ENCODE assay signal across 10 cellular contexts in the genomic region with DNA sequence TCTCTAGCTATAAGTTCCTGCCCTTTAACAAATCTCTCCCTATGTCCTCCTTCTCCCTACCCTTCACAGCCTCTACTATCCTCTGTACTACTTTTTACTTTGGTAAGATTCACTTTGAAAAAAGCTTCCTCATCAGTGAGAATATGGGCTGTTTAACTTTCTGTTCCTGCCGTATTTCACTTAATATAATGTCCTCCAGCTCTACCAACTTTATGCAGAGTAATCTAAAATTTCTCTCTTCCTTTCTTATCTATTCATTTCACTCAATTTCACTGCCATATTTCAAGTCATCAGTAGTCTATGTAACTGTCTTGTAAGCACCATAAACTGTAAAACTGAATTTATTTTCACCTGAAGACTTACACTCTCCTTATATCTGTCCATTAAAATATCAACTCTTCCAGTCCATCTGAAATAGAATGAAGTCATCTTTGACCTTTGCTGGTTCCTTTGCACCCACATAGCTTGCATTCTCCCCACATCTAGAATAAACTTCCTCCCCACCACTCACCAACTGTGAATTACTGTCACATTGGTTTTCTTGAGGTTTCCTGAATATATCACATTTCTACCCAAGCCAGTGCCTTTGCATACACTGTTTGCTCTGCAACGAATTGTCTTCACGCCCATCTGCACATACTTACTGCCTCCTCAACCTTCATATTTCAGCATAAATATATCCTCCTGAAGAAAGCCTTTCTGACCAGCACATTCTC. TPM values are rescaled to one million over a fixed set of nuclear protein-coding genes. Genes with fewer than 3 reads are reported as not detected.
DNase-seq lines count a peak whose midpoint lies in the region; ATAC-seq, FAIRE-seq and TF ChIP-seq lines count a peak whose summit lies in the region.
"Had no signal": no experiment of that assay in that cellular context is flagged by ENCODE, and none has a peak within 500 bp of the region (broad histone marks: within the 10 kb centered on the region; RNA-seq: fewer than 3 reads in every experiment).

No MANE protein-coding gene starts in this region.

- no peaks in the 10 kb centered on the region for H3K4me1 ChIP-seq in sigmoid colon

- H3K4me1 Mint-ChIP-seq in type B pancreatic cell (ENCODE audit: unreplicated experiment) = no peaks in the 10 kb centered on the region

- H3K9me3 Mint-ChIP-seq in type B pancreatic cell = no peaks in the 10 kb centered on the region

- H3K27ac ChIP-seq in sigmoid colon = no peak overlapping the region

- DNase-seq in GM12892 (ENCODE audit: insufficient read length) (no peak), type B pancreatic cell (ENCODE audit: extremely low spot score, unreplicated experiment) (no peak), sigmoid colon (no peak), HK-2 (ENCODE audit: unreplicated experiment) (no peak), SW480 (ENCODE audit: low spot score) (no peak)
- peak; percentile 9 for DNase-seq in central memory CD4-positive, alpha-beta T cell
- DNase-seq: dermis blood vessel endothelial cell had no signal

- whole genome bisulfite sequencing in sigmoid colon, 2 donors = 48 to 66% methylated on average over 3 of the region's 3 CpGs

- ATAC-seq in GM21360 (IDR thresholded peaks at IDR 0.05; ENCODE audit: unreplicated experiment) = peak; percentile 67
- ATAC-seq in HG03432 (IDR thresholded peaks at IDR 0.05; ENCODE audit: unreplicated experiment) = peak; percentile 88

- FAIRE-seq in GM12892 (lab: Jason Lieb, UNC) = peak; percentile 87

- intact Hi-C loops in sigmoid colon (cut with DNase I) = no loop called here

- H3K9me3 ChIP-seq in sigmoid colon = no peaks in the 10 kb centered on the region

- no peaks in the 10 kb centered on the region for H3K27me3 ChIP-seq in sigmoid colon

- H3K4me3 Mint-ChIP-seq in type B pancreatic cell = no peak overlapping the region

- no peaks in the 10 kb centered on the region for H3K27me3 Mint-ChIP-seq in type B pancreatic cell

- TF ChIP-seq POLR2A in GM12892 (IDR thresholded peaks at IDR 0.05; ENCODE audit: low read depth, low read length) (no peak), sigmoid colon (IDR thresholded peaks at IDR 0.05) (no peak)

- peaks cover 4% of the 10 kb centered on the region for H3K36me3 Mint-ChIP-seq in type B pancreatic cell

- H3K27ac Mint-ChIP-seq in type B pancreatic cell = no peak overlapping the region

- TF ChIP-seq CTCF in type B pancreatic cell (conservative IDR thresholded peaks at IDR 0.05) (no peak), sigmoid colon (IDR thresholded peaks at IDR 0.05) (no peak)

- no peak overlapping the region for H3K4me3 ChIP-seq in sigmoid colon

- H3K36me3 ChIP-seq in sigmoid colon = no peaks in the 10 kb centered on the region

- no peak for TF ChIP-seq EP300 in sigmoid colon (IDR thresholded peaks at IDR 0.05)

RNA-seq across cellular contexts. Expression of gene ARAP2, which starts 54.6 kb away (rescaled TPM):
- polyA plus RNA-seq in GM12892 (2012; ENCODE audit: missing spikeins) = 12.5 TPM
- total RNA-seq in type B pancreatic cell (ENCODE audit: low replicate concordance) (10.8 and 20.0 TPM in 2 replicates), sigmoid colon (10 to 100 TPM; 16.9 to 22.9 (median 21.5) TPM)
- 1 to 10 TPM; 3.6 to 6.7 (median 5.1) TPM for polyA plus RNA-seq in sigmoid colon
- total RNA-seq: G401 had no signal
